ENCODE assay signal across 1 cellular context in genomic region chr16:4572715-4573114, GRCh38.
TF ChIP-seq lines count a peak whose summit lies in the region.

No MANE protein-coding gene starts in this region.

TF ChIP-seq in HepG2, 621 proteins besides CTCF, POLR2A, EP300 and RAD21:
- TF ChIP-seq TFAP4 (IDR thresholded peaks at IDR 0.05; ENCODE audit: borderline replicate concordance, low read depth) (no peak), CREB1 (IDR thresholded peaks at IDR 0.05) (0 out of 2 replicates have a peak, but pooled peaks have one; percentile 7), CREB1 (CRISPR knock-in tag; IDR thresholded peaks at IDR 0.05) (no peak), SAFB2 (CRISPR knock-in tag; IDR thresholded peaks at IDR 0.05; ENCODE audit: borderline replicate concordance, low read depth) (no peak), PBX3 (CRISPR knock-in tag; IDR thresholded peaks at IDR 0.05; ENCODE audit: borderline replicate concordance) (no peak), MXD3 (CRISPR knock-in tag; IDR thresholded peaks at IDR 0.05) (no peak), TBP (CRISPR knock-in tag; IDR thresholded peaks at IDR 0.05) (no peak), YEATS2 (CRISPR knock-in tag; IDR thresholded peaks at IDR 0.05; ENCODE audit: borderline replicate concordance) (no peak)
